19 cellular contexts compared by ENCODE assay signal in genomic region chr14:32679927-32680612, GRCh38.
A peak's percentile ranks its signal among the peaks of the same experiment; 100 is the strongest.
DNase-seq lines count a peak whose midpoint lies in the region; ATAC-seq, FAIRE-seq and TF ChIP-seq lines count a peak whose summit lies in the region.
"Had no signal": no experiment of that assay in that cellular context is flagged by ENCODE, and none has a peak within 500 bp of the region (broad histone marks: within the 10 kb centered on the region; RNA-seq: fewer than 3 reads in every experiment).

No MANE protein-coding gene starts in this region.

- H3K4me1 ChIP-seq in lower lobe of right lung, result no peaks in the 10 kb centered on the region

- no peak for TF ChIP-seq CTCF in lower lobe of right lung (IDR thresholded peaks at IDR 0.05)

- no peak overlapping the region for H3K4me3 ChIP-seq in lower lobe of right lung

- DNase-seq in NCI-H1417 treated with DMSO at 0.1 percent for 48 hours (lab: John Stamatoyannopoulos, UW) (peak; percentile 74), NCI-H345 (lab: John Stamatoyannopoulos, UW) (peak; percentile 9), lower lobe of right lung (no peak), midbrain (lab: John Stamatoyannopoulos, UW) (no peak), LoVo (ENCODE audit: low spot score) (no peak)
- DNase-seq: ACHN; CD4-positive, alpha-beta T cell; DND-41; GDM1; HCEC 1CT; Karpas-422; NCI-H1105 treated with DMSO at 0.1 percent for 48 hours; NCI-H524; NK-92 treated with Interleukin-12 subunit alpha and Interleukin-12 subunit beta, amount 100 ng/mL, for 24 hours; OCI-M1; RPMI8226 had no signal

- no peaks in the 10 kb centered on the region for H3K36me3 ChIP-seq in lower lobe of right lung

- no peak overlapping the region for H3K27ac ChIP-seq in lower lobe of right lung

- peak; percentile 73 for FAIRE-seq in endometrium (lab: Jason Lieb, UNC)
- FAIRE-seq: D721Med had no signal

- H3K27me3 ChIP-seq in lower lobe of right lung (ENCODE audit: low read depth), result no peaks in the 10 kb centered on the region

- no peak for ATAC-seq in lower lobe of right lung
- ATAC-seq in GM18909 (IDR thresholded peaks at IDR 0.05; ENCODE audit: poor library complexity, unreplicated experiment), result no peak

- intact Hi-C loops in lower lobe of right lung (cut with DNase I), result no loop called here

- H3K9me3 ChIP-seq in lower lobe of right lung, result no peaks in the 10 kb centered on the region

Comparison
In these comparisons a context has a peak if more than half of its experiments do, and no peak if none do; other contexts are left out.
1. DNase-seq: peak in NCI-H1417 treated with DMSO at 0.1 percent for 48 hours (single experiment) and NCI-H345 (single experiment); none in lower lobe of right lung (single experiment), midbrain (single experiment) and LoVo (single experiment).